ENCODE assay signal across 1 cellular context in the genomic region with DNA sequence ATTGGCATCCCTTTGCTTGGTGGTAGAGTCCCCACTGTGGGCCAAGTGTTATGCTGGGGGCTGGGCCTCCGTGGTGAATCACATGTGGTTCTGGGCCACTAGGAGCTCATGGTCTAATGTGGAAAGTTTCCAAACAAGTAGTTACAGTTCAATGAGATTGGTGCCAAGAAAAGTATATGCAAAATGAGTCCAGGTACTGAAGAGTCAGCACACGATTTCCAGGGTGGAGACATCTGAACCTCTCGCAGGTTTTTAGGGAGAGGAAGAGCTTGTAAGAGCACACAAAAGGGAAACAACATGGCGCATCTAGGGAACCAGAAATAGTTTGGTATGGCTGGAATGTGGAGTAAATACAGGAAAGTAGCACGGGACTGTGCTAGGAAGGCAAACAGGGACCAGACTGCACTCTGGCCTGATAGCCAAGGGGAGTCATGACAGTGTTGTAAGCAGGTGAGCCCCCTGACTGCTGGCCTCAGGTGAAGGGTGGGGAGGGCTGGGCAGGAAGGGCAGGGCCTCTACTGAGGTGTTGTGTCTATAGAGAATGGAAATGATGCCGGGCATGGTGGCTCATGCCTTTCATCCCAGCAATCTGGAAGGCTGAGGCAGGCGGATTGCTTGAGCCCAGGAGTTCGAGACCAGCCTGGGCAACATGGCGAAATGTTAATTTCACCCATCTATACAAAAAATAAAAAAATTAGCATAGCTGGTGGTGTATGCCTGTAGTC.
TF ChIP-seq lines count a peak whose summit lies in the region.

No MANE protein-coding gene starts in this region.

TF ChIP-seq in HepG2, 621 proteins besides CTCF, POLR2A, EP300 and RAD21 (continues in another document):
- TF ChIP-seq ZNF501 (CRISPR knock-in tag; IDR thresholded peaks at IDR 0.05) = no peak
- TF ChIP-seq, protein P1, sequence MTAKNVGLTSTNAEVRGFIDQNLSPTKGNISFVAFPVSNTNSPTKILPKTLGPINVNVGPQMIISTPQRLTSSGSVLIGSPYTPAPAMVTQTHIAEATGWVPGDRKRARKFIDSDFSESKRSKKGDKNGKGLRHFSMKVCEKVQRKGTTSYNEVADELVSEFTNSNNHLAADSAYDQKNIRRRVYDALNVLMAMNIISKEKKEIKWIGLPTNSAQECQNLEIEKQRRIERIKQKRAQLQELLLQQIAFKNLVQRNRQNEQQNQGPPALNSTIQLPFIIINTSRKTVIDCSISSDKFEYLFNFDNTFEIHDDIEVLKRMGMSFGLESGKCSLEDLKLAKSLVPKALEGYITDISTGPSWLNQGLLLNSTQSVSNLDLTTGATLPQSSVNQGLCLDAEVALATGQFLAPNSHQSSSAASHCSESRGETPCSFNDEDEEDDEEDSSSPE (CRISPR knock-in tag; IDR thresholded peaks at IDR 0.05) = no peak
- TF ChIP-seq MYNN (CRISPR knock-in tag; IDR thresholded peaks at IDR 0.05; ENCODE audit: low read depth) = no peak
- TF ChIP-seq, protein P2, sequence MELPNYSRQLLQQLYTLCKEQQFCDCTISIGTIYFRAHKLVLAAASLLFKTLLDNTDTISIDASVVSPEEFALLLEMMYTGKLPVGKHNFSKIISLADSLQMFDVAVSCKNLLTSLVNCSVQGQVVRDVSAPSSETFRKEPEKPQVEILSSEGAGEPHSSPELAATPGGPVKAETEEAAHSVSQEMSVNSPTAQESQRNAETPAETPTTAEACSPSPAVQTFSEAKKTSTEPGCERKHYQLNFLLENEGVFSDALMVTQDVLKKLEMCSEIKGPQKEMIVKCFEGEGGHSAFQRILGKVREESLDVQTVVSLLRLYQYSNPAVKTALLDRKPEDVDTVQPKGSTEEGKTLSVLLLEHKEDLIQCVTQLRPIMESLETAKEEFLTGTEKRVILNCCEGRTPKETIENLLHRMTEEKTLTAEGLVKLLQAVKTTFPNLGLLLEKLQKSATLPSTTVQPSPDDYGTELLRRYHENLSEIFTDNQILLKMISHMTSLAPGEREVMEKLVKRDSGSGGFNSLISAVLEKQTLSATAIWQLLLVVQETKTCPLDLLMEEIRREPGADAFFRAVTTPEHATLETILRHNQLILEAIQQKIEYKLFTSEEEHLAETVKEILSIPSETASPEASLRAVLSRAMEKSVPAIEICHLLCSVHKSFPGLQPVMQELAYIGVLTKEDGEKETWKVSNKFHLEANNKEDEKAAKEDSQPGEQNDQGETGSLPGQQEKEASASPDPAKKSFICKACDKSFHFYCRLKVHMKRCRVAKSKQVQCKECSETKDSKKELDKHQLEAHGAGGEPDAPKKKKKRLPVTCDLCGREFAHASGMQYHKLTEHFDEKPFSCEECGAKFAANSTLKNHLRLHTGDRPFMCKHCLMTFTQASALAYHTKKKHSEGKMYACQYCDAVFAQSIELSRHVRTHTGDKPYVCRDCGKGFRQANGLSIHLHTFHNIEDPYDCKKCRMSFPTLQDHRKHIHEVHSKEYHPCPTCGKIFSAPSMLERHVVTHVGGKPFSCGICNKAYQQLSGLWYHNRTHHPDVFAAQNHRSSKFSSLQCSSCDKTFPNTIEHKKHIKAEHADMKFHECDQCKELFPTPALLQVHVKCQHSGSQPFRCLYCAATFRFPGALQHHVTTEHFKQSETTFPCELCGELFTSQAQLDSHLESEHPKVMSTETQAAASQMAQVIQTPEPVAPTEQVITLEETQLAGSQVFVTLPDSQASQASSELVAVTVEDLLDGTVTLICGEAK (IDR thresholded peaks at IDR 0.05) = no peak
- TF ChIP-seq, protein P2 (CRISPR knock-in tag; IDR thresholded peaks at IDR 0.05) = no peak
- TF ChIP-seq ZMAT3 (CRISPR knock-in tag; conservative IDR thresholded peaks at IDR 0.05) = no peak
- TF ChIP-seq ZNF205 (CRISPR knock-in tag; IDR thresholded peaks at IDR 0.05) = no peak
- TF ChIP-seq ZNF879 (CRISPR knock-in tag; IDR thresholded peaks at IDR 0.05) = no peak
- TF ChIP-seq, protein P3, sequence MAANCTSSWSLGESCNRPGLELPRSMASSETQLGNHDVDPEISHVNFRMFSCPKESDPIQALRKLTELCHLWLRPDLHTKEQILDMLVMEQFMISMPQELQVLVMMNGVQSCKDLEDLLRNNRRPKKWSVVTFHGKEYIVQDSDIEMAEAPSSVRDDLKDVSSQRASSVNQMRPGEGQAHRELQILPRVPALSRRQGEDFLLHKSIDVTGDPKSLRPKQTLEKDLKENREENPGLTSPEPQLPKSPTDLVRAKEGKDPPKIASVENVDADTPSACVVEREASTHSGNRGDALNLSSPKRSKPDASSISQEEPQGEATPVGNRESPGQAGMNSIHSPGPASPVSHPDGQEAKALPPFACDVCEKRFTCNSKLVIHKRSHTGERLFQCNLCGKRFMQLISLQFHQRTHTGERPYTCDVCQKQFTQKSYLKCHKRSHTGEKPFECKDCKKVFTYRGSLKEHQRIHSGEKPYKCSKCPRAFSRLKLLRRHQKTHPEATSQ (CRISPR knock-in tag; IDR thresholded peaks at IDR 0.05; ENCODE audit: borderline replicate concordance) = no peak
- TF ChIP-seq ZFAT (CRISPR knock-in tag; conservative IDR thresholded peaks at IDR 0.05) = no peak
- no peak for TF ChIP-seq DPF2 (CRISPR knock-in tag; IDR thresholded peaks at IDR 0.05; ENCODE audit: borderline replicate concordance, low read depth)
- TF ChIP-seq KDM6A (CRISPR knock-in tag; IDR thresholded peaks at IDR 0.05; ENCODE audit: low read depth) = no peak
- no peak for TF ChIP-seq SUZ12 (IDR thresholded peaks at IDR 0.05; ENCODE audit: low read depth, low read length)
- no peak for TF ChIP-seq FIP1L1 (IDR thresholded peaks at IDR 0.05; ENCODE audit: borderline replicate concordance, insufficient read depth, low read depth, low read length)
- TF ChIP-seq ZSCAN20 (CRISPR knock-in tag; IDR thresholded peaks at IDR 0.05; ENCODE audit: borderline replicate concordance) = no peak
- TF ChIP-seq ATM (IDR thresholded peaks at IDR 0.05; ENCODE audit: borderline replicate concordance) = no peak
- no peak for TF ChIP-seq ZFP41 (CRISPR knock-in tag; IDR thresholded peaks at IDR 0.05; ENCODE audit: borderline replicate concordance)
- TF ChIP-seq CENPT (CRISPR knock-in tag; IDR thresholded peaks at IDR 0.05; ENCODE audit: low read depth) = no peak
- TF ChIP-seq TP53 (CRISPR knock-in tag; conservative IDR thresholded peaks at IDR 0.05) = no peak
- no peak for TF ChIP-seq KLF15 (CRISPR knock-in tag; IDR thresholded peaks at IDR 0.05; ENCODE audit: borderline replicate concordance)
- TF ChIP-seq CAMTA2 (CRISPR knock-in tag; IDR thresholded peaks at IDR 0.05; ENCODE audit: borderline replicate concordance) = no peak
- no peak for TF ChIP-seq ADNP (CRISPR knock-in tag; IDR thresholded peaks at IDR 0.05)
- no peak for TF ChIP-seq MAZ (IDR thresholded peaks at IDR 0.05; ENCODE audit: borderline replicate concordance, low read depth, low read length)
- TF ChIP-seq MAZ (CRISPR knock-in tag; IDR thresholded peaks at IDR 0.05; ENCODE audit: low read depth) = no peak
- no peak for TF ChIP-seq ZNF557 (CRISPR knock-in tag; IDR thresholded peaks at IDR 0.05)
- TF ChIP-seq, protein P4, sequence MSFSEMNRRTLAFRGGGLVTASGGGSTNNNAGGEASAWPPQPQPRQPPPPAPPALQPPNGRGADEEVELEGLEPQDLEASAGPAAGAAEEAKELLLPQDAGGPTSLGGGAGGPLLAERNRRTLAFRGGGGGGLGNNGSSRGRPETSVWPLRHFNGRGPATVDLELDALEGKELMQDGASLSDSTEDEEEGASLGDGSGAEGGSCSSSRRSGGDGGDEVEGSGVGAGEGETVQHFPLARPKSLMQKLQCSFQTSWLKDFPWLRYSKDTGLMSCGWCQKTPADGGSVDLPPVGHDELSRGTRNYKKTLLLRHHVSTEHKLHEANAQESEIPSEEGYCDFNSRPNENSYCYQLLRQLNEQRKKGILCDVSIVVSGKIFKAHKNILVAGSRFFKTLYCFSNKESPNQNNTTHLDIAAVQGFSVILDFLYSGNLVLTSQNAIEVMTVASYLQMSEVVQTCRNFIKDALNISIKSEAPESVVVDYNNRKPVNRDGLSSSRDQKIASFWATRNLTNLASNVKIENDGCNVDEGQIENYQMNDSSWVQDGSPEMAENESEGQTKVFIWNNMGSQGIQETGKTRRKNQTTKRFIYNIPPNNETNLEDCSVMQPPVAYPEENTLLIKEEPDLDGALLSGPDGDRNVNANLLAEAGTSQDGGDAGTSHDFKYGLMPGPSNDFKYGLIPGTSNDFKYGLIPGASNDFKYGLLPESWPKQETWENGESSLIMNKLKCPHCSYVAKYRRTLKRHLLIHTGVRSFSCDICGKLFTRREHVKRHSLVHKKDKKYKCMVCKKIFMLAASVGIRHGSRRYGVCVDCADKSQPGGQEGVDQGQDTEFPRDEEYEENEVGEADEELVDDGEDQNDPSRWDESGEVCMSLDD (CRISPR knock-in tag; IDR thresholded peaks at IDR 0.05; ENCODE audit: borderline replicate concordance) = no peak
- TF ChIP-seq RXRA (CRISPR knock-in tag; IDR thresholded peaks at IDR 0.05) = no peak
- TF ChIP-seq ZNF441 (CRISPR knock-in tag; IDR thresholded peaks at IDR 0.05; ENCODE audit: borderline replicate concordance) = no peak
- TF ChIP-seq, protein P5, sequence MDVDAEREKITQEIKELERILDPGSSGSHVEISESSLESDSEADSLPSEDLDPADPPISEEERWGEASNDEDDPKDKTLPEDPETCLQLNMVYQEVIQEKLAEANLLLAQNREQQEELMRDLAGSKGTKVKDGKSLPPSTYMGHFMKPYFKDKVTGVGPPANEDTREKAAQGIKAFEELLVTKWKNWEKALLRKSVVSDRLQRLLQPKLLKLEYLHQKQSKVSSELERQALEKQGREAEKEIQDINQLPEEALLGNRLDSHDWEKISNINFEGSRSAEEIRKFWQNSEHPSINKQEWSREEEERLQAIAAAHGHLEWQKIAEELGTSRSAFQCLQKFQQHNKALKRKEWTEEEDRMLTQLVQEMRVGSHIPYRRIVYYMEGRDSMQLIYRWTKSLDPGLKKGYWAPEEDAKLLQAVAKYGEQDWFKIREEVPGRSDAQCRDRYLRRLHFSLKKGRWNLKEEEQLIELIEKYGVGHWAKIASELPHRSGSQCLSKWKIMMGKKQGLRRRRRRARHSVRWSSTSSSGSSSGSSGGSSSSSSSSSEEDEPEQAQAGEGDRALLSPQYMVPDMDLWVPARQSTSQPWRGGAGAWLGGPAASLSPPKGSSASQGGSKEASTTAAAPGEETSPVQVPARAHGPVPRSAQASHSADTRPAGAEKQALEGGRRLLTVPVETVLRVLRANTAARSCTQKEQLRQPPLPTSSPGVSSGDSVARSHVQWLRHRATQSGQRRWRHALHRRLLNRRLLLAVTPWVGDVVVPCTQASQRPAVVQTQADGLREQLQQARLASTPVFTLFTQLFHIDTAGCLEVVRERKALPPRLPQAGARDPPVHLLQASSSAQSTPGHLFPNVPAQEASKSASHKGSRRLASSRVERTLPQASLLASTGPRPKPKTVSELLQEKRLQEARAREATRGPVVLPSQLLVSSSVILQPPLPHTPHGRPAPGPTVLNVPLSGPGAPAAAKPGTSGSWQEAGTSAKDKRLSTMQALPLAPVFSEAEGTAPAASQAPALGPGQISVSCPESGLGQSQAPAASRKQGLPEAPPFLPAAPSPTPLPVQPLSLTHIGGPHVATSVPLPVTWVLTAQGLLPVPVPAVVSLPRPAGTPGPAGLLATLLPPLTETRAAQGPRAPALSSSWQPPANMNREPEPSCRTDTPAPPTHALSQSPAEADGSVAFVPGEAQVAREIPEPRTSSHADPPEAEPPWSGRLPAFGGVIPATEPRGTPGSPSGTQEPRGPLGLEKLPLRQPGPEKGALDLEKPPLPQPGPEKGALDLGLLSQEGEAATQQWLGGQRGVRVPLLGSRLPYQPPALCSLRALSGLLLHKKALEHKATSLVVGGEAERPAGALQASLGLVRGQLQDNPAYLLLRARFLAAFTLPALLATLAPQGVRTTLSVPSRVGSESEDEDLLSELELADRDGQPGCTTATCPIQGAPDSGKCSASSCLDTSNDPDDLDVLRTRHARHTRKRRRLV (CRISPR knock-in tag; IDR thresholded peaks at IDR 0.05) = no peak
- TF ChIP-seq SSRP1 (CRISPR knock-in tag; IDR thresholded peaks at IDR 0.05) = no peak
- no peak for TF ChIP-seq ZNF713 (CRISPR knock-in tag; IDR thresholded peaks at IDR 0.05)
- TF ChIP-seq, protein P6, sequence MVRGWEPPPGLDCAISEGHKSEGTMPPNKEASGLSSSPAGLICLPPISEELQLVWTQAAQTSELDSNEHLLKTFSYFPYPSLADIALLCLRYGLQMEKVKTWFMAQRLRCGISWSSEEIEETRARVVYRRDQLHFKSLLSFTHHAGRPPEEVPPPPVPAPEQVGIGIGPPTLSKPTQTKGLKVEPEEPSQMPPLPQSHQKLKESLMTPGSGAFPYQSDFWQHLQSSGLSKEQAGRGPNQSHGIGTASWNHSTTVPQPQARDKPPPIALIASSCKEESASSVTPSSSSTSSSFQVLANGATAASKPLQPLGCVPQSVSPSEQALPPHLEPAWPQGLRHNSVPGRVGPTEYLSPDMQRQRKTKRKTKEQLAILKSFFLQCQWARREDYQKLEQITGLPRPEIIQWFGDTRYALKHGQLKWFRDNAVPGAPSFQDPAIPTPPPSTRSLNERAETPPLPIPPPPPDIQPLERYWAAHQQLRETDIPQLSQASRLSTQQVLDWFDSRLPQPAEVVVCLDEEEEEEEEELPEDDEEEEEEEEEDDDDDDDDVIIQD (CRISPR knock-in tag; IDR thresholded peaks at IDR 0.05; ENCODE audit: low read depth) = no peak
- no peak for TF ChIP-seq ZNF296 (CRISPR knock-in tag; conservative IDR thresholded peaks at IDR 0.05)
- no peak for TF ChIP-seq ZNF451 (CRISPR knock-in tag; IDR thresholded peaks at IDR 0.05)
- TF ChIP-seq BORCS8-MEF2B (CRISPR knock-in tag; IDR thresholded peaks at IDR 0.05) = no peak
- no peak for TF ChIP-seq NFIC (IDR thresholded peaks at IDR 0.05; ENCODE audit: low read length)
- peak; percentile 99 for TF ChIP-seq TEAD3 (CRISPR knock-in tag; optimal IDR thresholded peaks at IDR 0.05; ENCODE audit: borderline replicate concordance)
- TF ChIP-seq ATF1 (CRISPR knock-in tag; IDR thresholded peaks at IDR 0.05) = no peak
- TF ChIP-seq ZNF615 (CRISPR knock-in tag; IDR thresholded peaks at IDR 0.05; ENCODE audit: borderline replicate concordance) = no peak
- no peak for TF ChIP-seq RBAK (CRISPR knock-in tag; IDR thresholded peaks at IDR 0.05)
